ENCODE assay signal across 17 cellular contexts in genomic region chr5:83494666-83495065, GRCh38. TPM values are rescaled to one million over a fixed set of nuclear protein-coding genes. Genes with fewer than 3 reads are reported as not detected.
"Had no signal": no experiment of that assay in that cellular context is flagged by ENCODE, and none has a peak within 500 bp of the region (broad histone marks: within the 10 kb centered on the region; RNA-seq: fewer than 3 reads in every experiment).

No MANE protein-coding gene starts in this region.

- H3K27me3 ChIP-seq: adrenal gland, right lobe of liver, transverse colon had no signal

- ATAC-seq: activated CD8-positive, alpha-beta T cell treated with anti-CD3 and anti-CD28 coated beads, Interleukin-2, amount 10 ng/mL, durations not matched to agents 7 days and 5 days; effector memory CD8-positive, alpha-beta T cell; lower lobe of right lung; mucosa of descending colon; natural killer cell; psoas muscle; right lobe of liver; stimulated activated naive B cell treated with anti-CD40 and anti-IgM and Interleukin-4, amounts not matched to agents 10 μg/mL and 1 μg/mL and 100 μg/mL, for 72 hours had no signal

- H3K4me3 ChIP-seq: adrenal gland, lower lobe of right lung, mucosa of descending colon, psoas muscle, right lobe of liver, transverse colon had no signal

- H3K27ac ChIP-seq: adrenal gland, lower lobe of right lung, psoas muscle, right lobe of liver, transverse colon had no signal

- H3K36me3 ChIP-seq: adrenal gland, right lobe of liver, transverse colon had no signal

- H3K4me1 ChIP-seq: adrenal gland, lower lobe of right lung, psoas muscle, right lobe of liver, transverse colon had no signal

- H3K9me3 ChIP-seq: adrenal gland, lower lobe of right lung, mucosa of descending colon, psoas muscle, right lobe of liver, transverse colon had no signal

- DNase-seq: activated CD4-positive, alpha-beta T cell treated with anti-CD3 and anti-CD28 coated beads for 48 hours; activated CD8-positive, alpha-beta T cell treated with anti-CD3 and anti-CD28 coated beads, Interleukin-2, amount 10 ng/mL, durations not matched to agents 7 days and 5 days; activated naive CD4-positive, alpha-beta T cell treated with anti-CD3 and anti-CD28 coated beads for 36 hours; adrenal gland; effector memory CD8-positive, alpha-beta T cell; hippocampal formation; kidney glomerular epithelial cell; lower lobe of right lung; mucosa of descending colon; natural killer cell; nucleus accumbens; psoas muscle; right lobe of liver; stimulated activated CD4-positive, alpha-beta T cell treated with anti-CD3 and anti-CD28 coated beads, Interleukin-2, amount 100 ng/mL, for 24 hours; stimulated activated naive B cell treated with anti-CD40 and anti-IgM and Interleukin-4, amounts not matched to agents 10 μg/mL and 1 μg/mL and 100 μg/mL, for 72 hours; SW 1271; transverse colon had no signal

RNA-seq across cellular contexts. Expression of gene VCAN, which starts 23.1 kb away (rescaled TPM):
- total RNA-seq: activated naive CD4-positive, alpha-beta T cell treated with anti-CD3 and anti-CD28 coated beads for 36 hours had no signal
